29 cellular contexts compared by ENCODE assay signal in genomic region chr1:10945988-10946387, GRCh38.
"Had no signal": no experiment of that assay in that cellular context is flagged by ENCODE, and none has a peak within 500 bp of the region (broad histone marks: within the 10 kb centered on the region; RNA-seq: fewer than 3 reads in every experiment).

No MANE protein-coding gene starts in this region.

- ATAC-seq: esophagus mucosa; left ventricle myocardium superior; stimulated activated memory B cell treated with anti-CD40 and anti-IgM and Interleukin-4, amounts not matched to agents 10 μg/mL and 1 μg/mL and 100 μg/mL, for 72 hours had no signal

- H3K9me3 Mint-ChIP-seq: activated CD4-positive, alpha-beta memory T cell treated with anti-CD3 and anti-CD28 coated beads for 36 hours; activated CD4-positive, alpha-beta T cell treated with anti-CD3 and anti-CD28 coated beads, Interleukin-2, amount 10 ng/mL, durations not matched to agents 24 days and 14 days; activated naive CD4-positive, alpha-beta T cell treated with anti-CD3 and anti-CD28 coated beads, Interleukin-2, amount 10 ng/mL, durations not matched to agents 7 days and 5 days; activated naive CD8-positive, alpha-beta T cell treated with anti-CD3 and anti-CD28 coated beads, Interleukin-2, amount 10 ng/mL, durations not matched to agents 7 days and 5 days; activated T-helper 1 cell treated with anti-CD3 and anti-CD28 coated beads, Interleukin-12 subunit alpha, Interleukin-12 subunit beta, Interleukin-2, Interleukin-4 antibody, amounts not matched to agents 30 ng/mL and 10 ng/mL and 1 ng/mL, durations not matched to agents 14 hours and 24 hours and 36 hours; nephron; stimulated activated memory B cell treated with anti-CD40 and anti-IgM and Interleukin-4, amounts not matched to agents 10 μg/mL and 1 μg/mL and 100 μg/mL, for 72 hours; T-helper 2 cell treated with Interferon-gamma antibody and Interleukin-4, amounts not matched to agents 5 μg/mL and 100 μg/mL, for 36 hours had no signal

- H3K9me3 ChIP-seq: ascending aorta, neutrophil, ovary, prostate gland, stomach, thyroid gland, upper lobe of left lung, vagina had no signal

- DNase-seq: activated CD4-positive, alpha-beta memory T cell treated with anti-CD3 and anti-CD28 coated beads for 36 hours; activated CD4-positive, alpha-beta T cell treated with anti-CD3 and anti-CD28 coated beads, Interleukin-2, amount 10 ng/mL, durations not matched to agents 24 days and 14 days; activated CD8-positive, alpha-beta memory T cell treated with anti-CD3 and anti-CD28 coated beads, Interleukin-2, amount 50 U/mL, for 4 hours; activated gamma-delta T cell; activated naive CD4-positive, alpha-beta T cell treated with anti-CD3 and anti-CD28 coated beads, Interleukin-2, amount 10 ng/mL, durations not matched to agents 7 days and 5 days; activated naive CD8-positive, alpha-beta T cell treated with anti-CD3 and anti-CD28 coated beads, Interleukin-2, amount 10 ng/mL, durations not matched to agents 7 days and 5 days; activated T-cell treated with anti-CD3 and anti-CD28 coated beads, Interleukin-2, amount 50 U/mL, for 1 hour; caudate nucleus; foreskin fibroblast; islet precursor cell; left ventricle myocardium superior; ovary; stimulated activated CD4-positive, alpha-beta T cell treated with anti-CD3 and anti-CD28 coated beads, Interleukin-1b, Interleukin-23, amount 100 ng/mL, for 48 hours; stimulated activated CD4-positive, alpha-beta T cell treated with anti-CD3 and anti-CD28 coated beads, Interleukin-4, amount 100 ng/mL, for 4 hours; stimulated activated CD8-positive, alpha-beta memory T cell treated with anti-CD3 and anti-CD28 coated beads, Interleukin-4, amount 100 ng/mL, for 48 hours; stomach; T-helper 1 cell had no signal

- H3K36me3 Mint-ChIP-seq: activated CD4-positive, alpha-beta memory T cell treated with anti-CD3 and anti-CD28 coated beads for 36 hours; activated naive CD4-positive, alpha-beta T cell treated with anti-CD3 and anti-CD28 coated beads, Interleukin-2, amount 10 ng/mL, durations not matched to agents 7 days and 5 days; activated naive CD8-positive, alpha-beta T cell treated with anti-CD3 and anti-CD28 coated beads, Interleukin-2, amount 10 ng/mL, durations not matched to agents 7 days and 5 days; stimulated activated memory B cell treated with anti-CD40 and anti-IgM and Interleukin-4, amounts not matched to agents 10 μg/mL and 1 μg/mL and 100 μg/mL, for 72 hours had no signal

- H3K27me3 ChIP-seq: ovary, thyroid gland, upper lobe of left lung, vagina had no signal

- H3K4me3 Mint-ChIP-seq: activated CD4-positive, alpha-beta memory T cell treated with anti-CD3 and anti-CD28 coated beads for 36 hours; activated CD4-positive, alpha-beta T cell treated with anti-CD3 and anti-CD28 coated beads, Interleukin-2, amount 10 ng/mL, durations not matched to agents 24 days and 14 days; activated naive CD4-positive, alpha-beta T cell treated with anti-CD3 and anti-CD28 coated beads, Interleukin-2, amount 10 ng/mL, durations not matched to agents 7 days and 5 days; activated naive CD8-positive, alpha-beta T cell treated with anti-CD3 and anti-CD28 coated beads, Interleukin-2, amount 10 ng/mL, durations not matched to agents 7 days and 5 days; activated T-helper 1 cell treated with anti-CD3 and anti-CD28 coated beads, Interleukin-12 subunit alpha, Interleukin-12 subunit beta, Interleukin-2, Interleukin-4 antibody, amounts not matched to agents 30 ng/mL and 10 ng/mL and 1 ng/mL, durations not matched to agents 14 hours and 24 hours and 36 hours; stimulated activated memory B cell treated with anti-CD40 and anti-IgM and Interleukin-4, amounts not matched to agents 10 μg/mL and 1 μg/mL and 100 μg/mL, for 72 hours; T-helper 2 cell treated with Interferon-gamma antibody and Interleukin-4, amounts not matched to agents 5 μg/mL and 100 μg/mL, for 36 hours had no signal

- H3K4me3 ChIP-seq: ascending aorta, ovary, prostate gland, smooth muscle cell, stomach, thyroid gland, upper lobe of left lung, vagina had no signal

- H3K4me2 ChIP-seq: smooth muscle cell had no signal

- H3K36me3 ChIP-seq: ascending aorta, neutrophil, ovary, prostate gland, stomach, thyroid gland, upper lobe of left lung, vagina had no signal

- H3K27ac Mint-ChIP-seq: activated CD4-positive, alpha-beta memory T cell treated with anti-CD3 and anti-CD28 coated beads for 36 hours; activated CD4-positive, alpha-beta T cell treated with anti-CD3 and anti-CD28 coated beads, Interleukin-2, amount 10 ng/mL, durations not matched to agents 24 days and 14 days; activated naive CD4-positive, alpha-beta T cell treated with anti-CD3 and anti-CD28 coated beads, Interleukin-2, amount 10 ng/mL, durations not matched to agents 7 days and 5 days; activated naive CD8-positive, alpha-beta T cell treated with anti-CD3 and anti-CD28 coated beads, Interleukin-2, amount 10 ng/mL, durations not matched to agents 7 days and 5 days; activated T-helper 1 cell treated with anti-CD3 and anti-CD28 coated beads, Interleukin-12 subunit alpha, Interleukin-12 subunit beta, Interleukin-2, Interleukin-4 antibody, amounts not matched to agents 30 ng/mL and 10 ng/mL and 1 ng/mL, durations not matched to agents 14 hours and 24 hours and 36 hours; stimulated activated memory B cell treated with anti-CD40 and anti-IgM and Interleukin-4, amounts not matched to agents 10 μg/mL and 1 μg/mL and 100 μg/mL, for 72 hours; T-helper 2 cell treated with Interferon-gamma antibody and Interleukin-4, amounts not matched to agents 5 μg/mL and 100 μg/mL, for 36 hours had no signal

- H3K27ac ChIP-seq: ascending aorta, neutrophil, ovary, prostate gland, stomach, upper lobe of left lung, vagina had no signal
